ENCODE assay signal across 25 cellular contexts in genomic region chr4:31417051-31417450, GRCh38.
"Had no signal": no experiment of that assay in that cellular context is flagged by ENCODE, and none has a peak within 500 bp of the region (broad histone marks: within the 10 kb centered on the region; RNA-seq: fewer than 3 reads in every experiment).

No MANE protein-coding gene starts in this region.

- H3K27me3 ChIP-seq: left lung, neural progenitor cell, pancreas, stomach, testis, tibial artery, upper lobe of right lung had no signal

- H3K9me3 ChIP-seq: mucosa of descending colon, pancreas, prostate gland, stomach, testis, tibial artery, upper lobe of right lung had no signal

- H3K36me3 ChIP-seq: left lung, neural progenitor cell, pancreas, prostate gland, stomach, tibial artery, upper lobe of right lung had no signal

- H3K27ac ChIP-seq: left lung, neural progenitor cell, pancreas, prostate gland, skin epidermis, stomach, testis, tibial artery, upper lobe of right lung had no signal

- DNase-seq: hippocampal formation; kidney glomerular epithelial cell; left cardiac atrium; left lung; mucosa of descending colon; naive thymus-derived CD4-positive, alpha-beta T cell; nucleus accumbens; pancreas; posterior cingulate gyrus; right cardiac atrium; stimulated activated CD4-positive, alpha-beta T cell treated with anti-CD3 and anti-CD28 coated beads, Interleukin-12 subunit alpha, Interleukin-12 subunit beta, amount 100 ng/mL, for 4 hours; stimulated activated CD4-positive, alpha-beta T cell treated with anti-CD3 and anti-CD28 coated beads, Interleukin-15, amount 100 ng/mL, for 24 hours; stimulated activated CD4-positive, alpha-beta T cell treated with anti-CD3 and anti-CD28 coated beads, Interleukin-2, amount 100 ng/mL, for 24 hours; stimulated activated CD4-positive, alpha-beta T cell treated with anti-CD3 and anti-CD28 coated beads, Interleukin-4, amount 100 ng/mL, for 1 hour; stimulated activated naive B cell treated with anti-CD40 and anti-IgM and Interleukin-4, amounts not matched to agents 10 μg/mL and 1 μg/mL and 100 μg/mL, for 72 hours; stimulated activated naive CD8-positive, alpha-beta T cell treated with anti-CD3 and anti-CD28 coated beads, Interleukin-15, Interleukin-2, amounts not matched to agents 100 U/mL and 50 U/mL, for 24 hours; stomach; testis; tibial artery; trophoblast cell; upper lobe of right lung had no signal

- H3K4me1 ChIP-seq: left lung, neural progenitor cell, pancreas, prostate gland, stomach, testis, tibial artery, upper lobe of right lung had no signal

- H3K4me3 ChIP-seq: left lung, lung, mucosa of descending colon, neural progenitor cell, pancreas, prostate gland, skin epidermis, stomach, testis, tibial artery, upper lobe of right lung had no signal
